Comparison of ENCODE assay signal across 3 cellular contexts in genomic region chr22:20207277-20208025, GRCh38.
TF ChIP-seq lines count a peak whose summit lies in the region.

No MANE protein-coding gene starts in this region.

TF ChIP-seq in liver, 16 proteins besides CTCF, POLR2A, EP300 and RAD21:
- TF ChIP-seq NR2F2 (IDR thresholded peaks at IDR 0.05), result no peak
- TF ChIP-seq, protein P1, sequence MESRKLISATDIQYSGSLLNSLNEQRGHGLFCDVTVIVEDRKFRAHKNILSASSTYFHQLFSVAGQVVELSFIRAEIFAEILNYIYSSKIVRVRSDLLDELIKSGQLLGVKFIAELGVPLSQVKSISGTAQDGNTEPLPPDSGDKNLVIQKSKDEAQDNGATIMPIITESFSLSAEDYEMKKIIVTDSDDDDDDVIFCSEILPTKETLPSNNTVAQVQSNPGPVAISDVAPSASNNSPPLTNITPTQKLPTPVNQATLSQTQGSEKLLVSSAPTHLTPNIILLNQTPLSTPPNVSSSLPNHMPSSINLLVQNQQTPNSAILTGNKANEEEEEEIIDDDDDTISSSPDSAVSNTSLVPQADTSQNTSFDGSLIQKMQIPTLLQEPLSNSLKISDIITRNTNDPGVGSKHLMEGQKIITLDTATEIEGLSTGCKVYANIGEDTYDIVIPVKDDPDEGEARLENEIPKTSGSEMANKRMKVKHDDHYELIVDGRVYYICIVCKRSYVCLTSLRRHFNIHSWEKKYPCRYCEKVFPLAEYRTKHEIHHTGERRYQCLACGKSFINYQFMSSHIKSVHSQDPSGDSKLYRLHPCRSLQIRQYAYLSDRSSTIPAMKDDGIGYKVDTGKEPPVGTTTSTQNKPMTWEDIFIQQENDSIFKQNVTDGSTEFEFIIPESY (IDR thresholded peaks at IDR 0.05), result no peak
- TF ChIP-seq, protein P2, sequence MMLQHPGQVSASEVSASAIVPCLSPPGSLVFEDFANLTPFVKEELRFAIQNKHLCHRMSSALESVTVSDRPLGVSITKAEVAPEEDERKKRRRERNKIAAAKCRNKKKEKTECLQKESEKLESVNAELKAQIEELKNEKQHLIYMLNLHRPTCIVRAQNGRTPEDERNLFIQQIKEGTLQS (IDR thresholded peaks at IDR 0.05), result no peak

TF ChIP-seq in HepG2, 621 proteins besides CTCF, POLR2A, EP300 and RAD21:
- TF ChIP-seq ZC3H13 (CRISPR knock-in tag; IDR thresholded peaks at IDR 0.05) (no peak), ZNF746 (CRISPR knock-in tag; IDR thresholded peaks at IDR 0.05) (no peak), MED1 (CRISPR knock-in tag; IDR thresholded peaks at IDR 0.05) (no peak), MIER3 (CRISPR knock-in tag; IDR thresholded peaks at IDR 0.05; ENCODE audit: borderline replicate concordance) (no peak), ZNF569 (CRISPR knock-in tag; IDR thresholded peaks at IDR 0.05; ENCODE audit: borderline replicate concordance) (no peak), ZNF124 (CRISPR knock-in tag; IDR thresholded peaks at IDR 0.05) (no peak)
- TF ChIP-seq, protein P3, sequence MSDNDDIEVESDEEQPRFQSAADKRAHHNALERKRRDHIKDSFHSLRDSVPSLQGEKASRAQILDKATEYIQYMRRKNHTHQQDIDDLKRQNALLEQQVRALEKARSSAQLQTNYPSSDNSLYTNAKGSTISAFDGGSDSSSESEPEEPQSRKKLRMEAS (IDR thresholded peaks at IDR 0.05), result no peak

TF ChIP-seq in SK-N-SH, 30 proteins besides CTCF, POLR2A, EP300 and RAD21:
- TF ChIP-seq, protein P1 (IDR thresholded peaks at IDR 0.05; ENCODE audit: borderline replicate concordance, low read depth), result no peak
TF ChIP-seq in SK-N-SH: peak in this region for 0.
